In genomic region chr11:67311556-67312082, GRCh38 we compare ENCODE assay signal across 12 cellular contexts. TPM values are rescaled to one million over a fixed set of nuclear protein-coding genes. Genes with fewer than 3 reads are reported as not detected.
DNase-seq lines count a peak whose midpoint lies in the region; ATAC-seq, FAIRE-seq and TF ChIP-seq lines count a peak whose summit lies in the region.
"Had no signal": no experiment of that assay in that cellular context is flagged by ENCODE, and none has a peak within 500 bp of the region (broad histone marks: within the 10 kb centered on the region; RNA-seq: fewer than 3 reads in every experiment).

No MANE protein-coding gene starts in this region.

- no peak for TF ChIP-seq RAD21 in A549 (conservative IDR thresholded peaks at IDR 0.05 in 1 of 2, IDR thresholded peaks at IDR 0.05 in 1 of 2)
- no peak for TF ChIP-seq RAD21 in HCT116 (IDR thresholded peaks at IDR 0.05; ENCODE audit: low read depth)
- no peak for TF ChIP-seq RAD21 in K562 (CRISPR knock-in tag; conservative IDR thresholded peaks at IDR 0.05 in 1 of 2, IDR thresholded peaks at IDR 0.05 in 1 of 2)

- peaks cover 8% of the 10 kb centered on the region; the same call in 2 of the 3 replicates for H3K4me1 ChIP-seq in A549
- peaks cover 10 to 25% of the 10 kb centered on the region in 2 experiments; a peak in 3 of 4 replicates for H3K4me1 ChIP-seq in HCT116 (ENCODE audit: control insufficient read depth in 1 of 2, insufficient read depth in 2 of 2, low read length in 2 of 2)
- H3K4me1 ChIP-seq in K562 (replicated peaks in 1 of 2; ENCODE audit: control insufficient read depth in 2 of 2, insufficient read depth in 2 of 2, low read length in 2 of 2), result peaks cover 37 to 62% of the 10 kb centered on the region in 2 experiments
- H3K4me1 ChIP-seq in left ventricle myocardium inferior, result peaks cover 3% of the 10 kb centered on the region

- H2AFZ ChIP-seq in HCT116 (ENCODE audit: low read depth, low read length, poor library complexity, severe bottlenecking) (no peak overlapping the region), K562 (ENCODE audit: low read depth, low read length) (peak overlapping the region; percentile 58)

- TF ChIP-seq EP300 in A549 (IDR thresholded peaks at IDR 0.05), result no peak
- TF ChIP-seq EP300 in K562 (IDR thresholded peaks at IDR 0.05; ENCODE audit: low read length), result no peak

- in situ Hi-C loops in K562 (cut with MboI), result loop anchor here (5.0 kb wide), 1 partner anchor 34 kb away; no protein-coding TSS in a partner anchor

- H3K36me3 ChIP-seq in HCT116 (ENCODE audit: control insufficient read depth in 1 of 2, insufficient read depth in 2 of 2, low read length in 2 of 2), result peaks cover 0 to 9% of the 10 kb centered on the region in 2 experiments; a peak in 3 of 4 replicates
- H3K36me3 ChIP-seq in K562 (ENCODE audit: control insufficient read depth, insufficient read depth, low read length), result no peaks in the 10 kb centered on the region
- peaks cover 15% of the 10 kb centered on the region for H3K36me3 ChIP-seq in left ventricle myocardium inferior

- TF ChIP-seq POLR2A in A549 (IDR thresholded peaks at IDR 0.05; ENCODE audit: low read length), result no peak
- TF ChIP-seq POLR2A in HCT116 (IDR thresholded peaks at IDR 0.05; ENCODE audit: borderline replicate concordance, extremely low read depth, insufficient read depth, insufficient read length), result no peak
- no peak for TF ChIP-seq POLR2A in K562 (conservative IDR thresholded peaks at IDR 0.05)

- H3K4me3 ChIP-seq in A549, result no peak overlapping the region
- H3K4me3 ChIP-seq in HCT116 (replicated peaks in 1 of 2; ENCODE audit: low read depth in 1 of 2, low read length in 2 of 2), result no peak overlapping the region
- no peak overlapping the region for H3K4me3 ChIP-seq in K562
- no peak overlapping the region for H3K4me3 ChIP-seq in left ventricle myocardium inferior

- ATAC-seq in A549 (peak; percentile 56 to 66; a peak in 5 of 6 replicates), HCT116 (no peak), K562 (peak; percentile 43), Right ventricle myocardium superior (ENCODE audit: poor library complexity) (no peak), GM21423 (IDR thresholded peaks at IDR 0.05; ENCODE audit: unreplicated experiment) (no peak)

- H3K9ac ChIP-seq in HCT116 (ENCODE audit: low read length) (no peak overlapping the region), K562 (ENCODE audit: insufficient read depth in 1 of 2, low read depth in 2 of 2, low read length in 2 of 2) (peak overlapping the region in 1 of 2 experiments; percentile 83; a peak in 2 of 4 replicates)

- H3K27ac ChIP-seq in A549 (no peak overlapping the region), HCT116 (ENCODE audit: low read depth, low read length) (no peak overlapping the region), K562 (ENCODE audit: extremely low read depth, low read depth, low read length) (peak overlapping the region; percentile 67), left ventricle myocardium inferior (replicated peaks) (no peak overlapping the region)

- POLR2A ChIA-PET in A549 (lab: Yijun Ruan, JAX), result interaction anchor here (1.2 to 1.3 kb wide), 2 partner anchors 8 to 23 kb away, joined by 3 read pairs; partner anchors contain the start of genes ANKRD13D and SSH3
- POLR2A ChIA-PET in HCT116 (lab: Charles Lee), result no interaction called here
- POLR2A ChIA-PET in K562 (lab: Yijun Ruan, JAX), result interaction anchor here (1.0 to 1.7 kb wide), 3 partner anchors 11 to 41 kb away, joined by 3 to 7 read pairs (median 3); partner anchors contain the start of gene ANKRD13D

- no peaks in the 10 kb centered on the region for H4K20me1 ChIP-seq in HCT116 (ENCODE audit: insufficient read depth)
- H4K20me1 ChIP-seq in K562 (replicated peaks; ENCODE audit: control insufficient read depth, insufficient read depth, low read length), result no peaks in the 10 kb centered on the region

- CTCF ChIA-PET in A549 (lab: Yijun Ruan, JAX), result interaction anchor here (1.5 to 12.3 kb wide), 5 partner anchors 10 to 71 kb away, joined by 4 to 178 read pairs (median 8); partner anchors contain the start of gene ANKRD13D
- CTCF ChIA-PET in HCT116 (lab: Charles Lee), result no interaction called here
- CTCF ChIA-PET in K562 (lab: Yijun Ruan, JAX; ENCODE audit: low intra/inter-chr PET ratio), result no interaction called here

- intact Hi-C loops in HCT116 (cut with micrococcal nuclease) (no loop called here), K562 (cut with micrococcal nuclease) (loop anchor here (1.0 kb wide), 1 partner anchor 34 kb away; no protein-coding TSS in a partner anchor), left ventricle myocardium inferior (cut with micrococcal nuclease) (no loop called here), Right ventricle myocardium superior (cut with DNase I) (no loop called here)

- 88% methylated on average over 13 of the region's 15 CpGs for WGBS in A549 (ENCODE audit: missing lambda C conversion rate)
- WGBS in K562 (ENCODE audit: insufficient coverage, low coverage, missing lambda C conversion rate), result 58% methylated on average over 12 of the region's 15 CpGs

- no peaks in the 10 kb centered on the region for H3K27me3 ChIP-seq in HCT116 (ENCODE audit: insufficient read depth, low read length)
- H3K27me3 ChIP-seq in K562 (ENCODE audit: control insufficient read depth in 2 of 2, insufficient read depth in 2 of 2, low read length in 2 of 2), result no peaks in the 10 kb centered on the region
- H3K27me3 ChIP-seq in left ventricle myocardium inferior (ENCODE audit: low read depth), result no peaks in the 10 kb centered on the region

- TF ChIP-seq CTCF in A549 (IDR thresholded peaks at IDR 0.05), result no peak
- 0 out of 6 replicates have a peak, but pooled peaks of 2 of the 3 experiments have one; percentile 12 to 15 for TF ChIP-seq CTCF in HCT116 (IDR thresholded peaks at IDR 0.05 in 2 of 3, conservative IDR thresholded peaks at IDR 0.05 in 1 of 3; ENCODE audit: borderline replicate concordance in 1 of 3, insufficient read depth in 1 of 3, low read depth in 2 of 3, low read length in 2 of 3)
- TF ChIP-seq CTCF in K562 (IDR thresholded peaks at IDR 0.05 in 2 of 3, conservative IDR thresholded peaks at IDR 0.05 in 1 of 3; ENCODE audit: insufficient read depth in 2 of 3, low read depth in 1 of 3, low read length in 3 of 3), result no peak
- no peak for TF ChIP-seq CTCF in left ventricle myocardium inferior (IDR thresholded peaks at IDR 0.05; ENCODE audit: borderline replicate concordance)

- FAIRE-seq in A549 (lab: Jason Lieb, UNC) (no peak), K562 (lab: Jason Lieb, UNC) (no peak)
- FAIRE-seq: TTC549 had no signal

- no peaks in the 10 kb centered on the region for H3K9me1 ChIP-seq in K562 (ENCODE audit: control insufficient read depth, insufficient read depth, low read length)

- H3K4me2 ChIP-seq in A549, result no peak overlapping the region
- H3K4me2 ChIP-seq in HCT116 (ENCODE audit: low read length), result no peak overlapping the region
- peak overlapping the region; percentile 76 for H3K4me2 ChIP-seq in K562 (ENCODE audit: insufficient read depth, low read length)

- DNase-seq in A549 (ENCODE audit: low read depth in 1 of 2, low spot score in 1 of 2) (no peak), HCT116 (ENCODE audit: low read depth, low spot score) (no peak), K562 (ENCODE audit: extremely low read depth in 1 of 4, low spot score in 3 of 4) (peak in 3 of 4 experiments; percentile 48 to 54 (median 50)), mesenteric fat pad (ENCODE audit: low spot score) (peak; percentile 69), left ventricle myocardium inferior (no peak), foreskin melanocyte (no peak), Right ventricle myocardium superior (no peak)
- DNase-seq: hypothalamus; stimulated activated CD4-positive, alpha-beta T cell treated with anti-CD3 and anti-CD28 coated beads, Interleukin-2, amount 100 ng/mL, for 48 hours; stimulated activated naive CD4-positive, alpha-beta T cell treated with Interleukin-2 at 50 U/mL for 16 hours had no signal

- H3K9me3 ChIP-seq in A549, result no peaks in the 10 kb centered on the region
- H3K9me3 ChIP-seq in HCT116 (ENCODE audit: control insufficient read depth in 1 of 2, insufficient read depth in 1 of 2, low read depth in 1 of 2, low read length in 2 of 2), result no peaks in the 10 kb centered on the region
- no peaks in the 10 kb centered on the region for H3K9me3 ChIP-seq in K562 (replicated peaks; ENCODE audit: control insufficient read depth, insufficient read depth, low read depth, low read length)
- no peaks in the 10 kb centered on the region for H3K9me3 ChIP-seq in left ventricle myocardium inferior (replicated peaks)

- RAD21 ChIA-PET in HCT116 (lab: Charles Lee; ENCODE audit: low non-redundant PET in 1 of 2, low total read pairs in 2 of 2, uncharacterized antibody in 2 of 2, unreplicated experiment in 2 of 2), result no interaction called here

- H3K79me2 ChIP-seq in HCT116 (ENCODE audit: insufficient read depth, low read length) (no peaks in the 10 kb centered on the region), K562 (ENCODE audit: control insufficient read depth, insufficient read depth, low read length) (no peaks in the 10 kb centered on the region)

- H3K9me2 ChIP-seq in HCT116 (ENCODE audit: insufficient read depth), result no peaks in the 10 kb centered on the region

- BruUV-seq in HCT116 (replicated peaks; lab: Mats Ljungman, UMichigan), result no TSS peak
- no TSS peak for BruUV-seq in K562 (replicated peaks; lab: Mats Ljungman, UMichigan)

RNA-seq across cellular contexts. Expression of gene SSH3, which starts 8.3 kb away (rescaled TPM):
- polyA plus RNA-seq in A549 (2011; rRNA removed) (13.7 and 13.9 TPM in 2 replicates), A549 (2017; fragmentation: RNase III; extraction: RNeasy Plus Mini Kit Qiagen cat#74134 plus additional on column Dnase treatment) (18.6 to 24.1 TPM (median 23.8 TPM) in 3 replicates), K562 (2011; rRNA removed) (0.07 and 0.88 TPM in 2 replicates), K562 (2014; fragmentation: Illumina TruSeq; extraction: Trizol) (0.19 and 0.24 TPM in 2 replicates), K562 (2014; fragmentation: Nextera tagmentation; extraction: Ambion mirVana) (not detected), K562 (2014; rRNA removed) (0.24 and 0.90 TPM in 2 replicates)
- polyA plus RNA-seq in A549 (2012; cell fraction: cytosol; rRNA removed), result 16.4 and 20.2 TPM in 2 replicates
- polyA plus RNA-seq in A549 (2012; cell fraction: nucleus; rRNA removed), result 66.0 and 81.7 TPM in 2 replicates
- polyA minus RNA-seq in A549 (2011; rRNA and poly(A)+ RNA removed), result 11.2 TPM in 2 replicates
- total RNA-seq in HCT116 (2021; ENCODE audit: unreplicated experiment) (57.8 TPM), K562 (2014; rRNA removed) (0.12 and 0.27 TPM in 2 replicates), K562 (2014; rRNA removed; fragmentation: Illumina TruSeq; extraction: Trizol) (not detected in 2 replicates), K562 (2015; rRNA removed; fragmentation: Illumina TruSeq; extraction: Trizol) (0.14 and 0.68 TPM in 2 replicates), K562 (2021) (1.0 and 1.5 TPM in 2 replicates), mesenteric fat pad (19.9 TPM), left ventricle myocardium inferior (14.9 TPM), Right ventricle myocardium superior (12.1 TPM)
- polyA plus RNA-seq in HCT116 (2012), result 49.4 and 55.1 TPM in 2 replicates
- 1.5 and 6.8 TPM in 2 replicates for total RNA-seq in K562 (2011; cell fraction: chromatin; rRNA removed; ENCODE audit: low replicate concordance)
- 2.8 and 3.3 TPM in 2 replicates for total RNA-seq in K562 (2011; cell fraction: nucleolus; rRNA removed)
- total RNA-seq in K562 (2011; cell fraction: nucleoplasm; rRNA removed), result 0.92 and 1.3 TPM in 2 replicates
- 0.12 and 0.39 TPM in 2 replicates for polyA plus RNA-seq in K562 (2011; cell fraction: cytosol; rRNA removed)
- polyA plus RNA-seq in K562 (2011; cell fraction: nucleus; rRNA removed), result 1.3 and 3.4 TPM in 2 replicates
- 1.3 and 1.4 TPM in 2 replicates for polyA plus RNA-seq in K562 (2012)
- polyA minus RNA-seq in K562 (2011; rRNA and poly(A)+ RNA removed), result 0.09 TPM in 1 of 2 replicates, not detected in the other
- 0.48 TPM in 1 of 2 replicates, not detected in the other for polyA minus RNA-seq in K562 (2011; cell fraction: cytosol; rRNA and poly(A)+ RNA removed)
- 0.89 and 1.5 TPM in 2 replicates for polyA minus RNA-seq in K562 (2011; cell fraction: nucleus; rRNA and poly(A)+ RNA removed)

RNA-seq across cellular contexts. Expression of gene ANKRD13D, which starts 22.5 kb away (rescaled TPM):
- 15.4 and 17.0 TPM in 2 replicates for polyA plus RNA-seq in A549 (2011; rRNA removed)
- polyA plus RNA-seq in A549 (2012; cell fraction: cytosol; rRNA removed), result 43.0 and 51.7 TPM in 2 replicates
- 143 and 169 TPM in 2 replicates for polyA plus RNA-seq in A549 (2012; cell fraction: nucleus; rRNA removed)
- 22.5 to 24.5 TPM (median 24.2 TPM) in 3 replicates for polyA plus RNA-seq in A549 (2017; fragmentation: RNase III; extraction: RNeasy Plus Mini Kit Qiagen cat#74134 plus additional on column Dnase treatment)
- polyA minus RNA-seq in A549 (2011; rRNA and poly(A)+ RNA removed), result 20.3 and 34.1 TPM in 2 replicates
- total RNA-seq in HCT116 (2021; ENCODE audit: unreplicated experiment), result 61.1 TPM
- polyA plus RNA-seq in HCT116 (2012), result 31.8 and 36.8 TPM in 2 replicates
- total RNA-seq in K562 (2011; cell fraction: chromatin; rRNA removed; ENCODE audit: low replicate concordance), result 105 and 289 TPM in 2 replicates
- total RNA-seq in K562 (2011; cell fraction: nucleolus; rRNA removed), result 185 and 212 TPM in 2 replicates
- 120 and 126 TPM in 2 replicates for total RNA-seq in K562 (2011; cell fraction: nucleoplasm; rRNA removed)
- 28.6 and 30.5 TPM in 2 replicates for total RNA-seq in K562 (2014; rRNA removed)
- total RNA-seq in K562 (2014; rRNA removed; fragmentation: Illumina TruSeq; extraction: Trizol), result 5.3 and 7.9 TPM in 2 replicates
- total RNA-seq in K562 (2015; rRNA removed; fragmentation: Illumina TruSeq; extraction: Trizol), result 19.6 and 25.1 TPM in 2 replicates
- 37.3 and 40.9 TPM in 2 replicates for total RNA-seq in K562 (2021)
- 22.4 and 36.6 TPM in 2 replicates for polyA plus RNA-seq in K562 (2011; rRNA removed)
- polyA plus RNA-seq in K562 (2011; cell fraction: cytosol; rRNA removed), result 28.9 and 46.9 TPM in 2 replicates
- polyA plus RNA-seq in K562 (2011; cell fraction: nucleus; rRNA removed), result 147 and 217 TPM in 2 replicates
- polyA plus RNA-seq in K562 (2012), result 22.5 and 55.8 TPM in 2 replicates
- polyA plus RNA-seq in K562 (2014; fragmentation: Illumina TruSeq; extraction: Trizol), result 15.8 and 20.8 TPM in 2 replicates
- polyA plus RNA-seq in K562 (2014; fragmentation: Nextera tagmentation; extraction: Ambion mirVana), result 1 to 10 TPM in 1 of 2 experiments, under 1 TPM in 1; 0.94 to 1.9 TPM
- polyA plus RNA-seq in K562 (2014; rRNA removed), result 38.8 and 40.8 TPM in 2 replicates
- 9.5 and 12.1 TPM in 2 replicates for polyA minus RNA-seq in K562 (2011; rRNA and poly(A)+ RNA removed)
- polyA minus RNA-seq in K562 (2011; cell fraction: cytosol; rRNA and poly(A)+ RNA removed), result 10.6 and 13.5 TPM in 2 replicates
- polyA minus RNA-seq in K562 (2011; cell fraction: nucleus; rRNA and poly(A)+ RNA removed), result 54.4 and 59.6 TPM in 2 replicates
- 42.5 TPM for total RNA-seq in mesenteric fat pad
- total RNA-seq in left ventricle myocardium inferior, result 11.8 TPM
- 11.6 TPM for total RNA-seq in Right ventricle myocardium superior

RNA-seq across cellular contexts. Expression of gene POLD4, which starts 41.7 kb away (rescaled TPM):
- polyA plus RNA-seq in A549 (2011; rRNA removed) (140 and 157 TPM in 2 replicates), A549 (2017; fragmentation: RNase III; extraction: RNeasy Plus Mini Kit Qiagen cat#74134 plus additional on column Dnase treatment) (131 to 159 TPM (median 148 TPM) in 3 replicates), K562 (2011; rRNA removed) (39.4 and 42.2 TPM in 2 replicates), K562 (2014; fragmentation: Illumina TruSeq; extraction: Trizol) (10.6 and 25.7 TPM in 2 replicates), K562 (2014; fragmentation: Nextera tagmentation; extraction: Ambion mirVana) (1 to 10 TPM; 5.8 to 6.1 TPM), K562 (2014; rRNA removed) (64.5 and 69.7 TPM in 2 replicates)
- polyA plus RNA-seq in A549 (2012; cell fraction: cytosol; rRNA removed), result 213 and 248 TPM in 2 replicates
- polyA plus RNA-seq in A549 (2012; cell fraction: nucleus; rRNA removed), result 283 and 303 TPM in 2 replicates
- 45.2 and 61.1 TPM in 2 replicates for polyA minus RNA-seq in A549 (2011; rRNA and poly(A)+ RNA removed)
- total RNA-seq in HCT116 (2021; ENCODE audit: unreplicated experiment) (44.2 TPM), K562 (2014; rRNA removed) (53.6 and 56.2 TPM in 2 replicates), K562 (2014; rRNA removed; fragmentation: Illumina TruSeq; extraction: Trizol) (8.3 and 9.9 TPM in 2 replicates), K562 (2015; rRNA removed; fragmentation: Illumina TruSeq; extraction: Trizol) (18.3 and 18.7 TPM in 2 replicates), K562 (2021) (32.7 and 42.1 TPM in 2 replicates), mesenteric fat pad (72.9 TPM), left ventricle myocardium inferior (47.0 TPM), Right ventricle myocardium superior (39.9 TPM)
- 101 and 113 TPM in 2 replicates for polyA plus RNA-seq in HCT116 (2012)
- total RNA-seq in K562 (2011; cell fraction: chromatin; rRNA removed; ENCODE audit: low replicate concordance), result 26.2 and 67.4 TPM in 2 replicates
- 64.6 and 81.5 TPM in 2 replicates for total RNA-seq in K562 (2011; cell fraction: nucleolus; rRNA removed)
- 46.1 and 55.9 TPM in 2 replicates for total RNA-seq in K562 (2011; cell fraction: nucleoplasm; rRNA removed)
- 73.0 and 175 TPM in 2 replicates for polyA plus RNA-seq in K562 (2011; cell fraction: cytosol; rRNA removed)
- 55.9 and 110 TPM in 2 replicates for polyA plus RNA-seq in K562 (2011; cell fraction: nucleus; rRNA removed)
- polyA plus RNA-seq in K562 (2012), result 66.3 and 137 TPM in 2 replicates
- polyA minus RNA-seq in K562 (2011; rRNA and poly(A)+ RNA removed), result 6.7 and 10.2 TPM in 2 replicates
- polyA minus RNA-seq in K562 (2011; cell fraction: cytosol; rRNA and poly(A)+ RNA removed), result 21.3 and 21.8 TPM in 2 replicates
- polyA minus RNA-seq in K562 (2011; cell fraction: nucleus; rRNA and poly(A)+ RNA removed), result 27.2 and 29.6 TPM in 2 replicates

RNA-seq across cellular contexts. Expression of gene GRK2, which starts 45.3 kb away (rescaled TPM):
- polyA plus RNA-seq in A549 (2011; rRNA removed) (20.1 and 20.5 TPM in 2 replicates), A549 (2017; fragmentation: RNase III; extraction: RNeasy Plus Mini Kit Qiagen cat#74134 plus additional on column Dnase treatment) (27.0 to 29.7 TPM (median 29.5 TPM) in 3 replicates), K562 (2011; rRNA removed) (63.4 and 98.5 TPM in 2 replicates), K562 (2014; fragmentation: Illumina TruSeq; extraction: Trizol) (56.5 and 65.3 TPM in 2 replicates), K562 (2014; fragmentation: Nextera tagmentation; extraction: Ambion mirVana) (under 1 TPM; 0.24 to 0.82 TPM), K562 (2014; rRNA removed) (95.8 and 96.0 TPM in 2 replicates)
- 45.9 and 64.0 TPM in 2 replicates for polyA plus RNA-seq in A549 (2012; cell fraction: cytosol; rRNA removed)
- polyA plus RNA-seq in A549 (2012; cell fraction: nucleus; rRNA removed), result 135 and 175 TPM in 2 replicates
- polyA minus RNA-seq in A549 (2011; rRNA and poly(A)+ RNA removed), result 64.2 and 65.8 TPM in 2 replicates
- total RNA-seq in HCT116 (2021; ENCODE audit: unreplicated experiment) (83.0 TPM), K562 (2014; rRNA removed) (83.1 and 97.8 TPM in 2 replicates), K562 (2014; rRNA removed; fragmentation: Illumina TruSeq; extraction: Trizol) (27.8 and 41.7 TPM in 2 replicates), K562 (2015; rRNA removed; fragmentation: Illumina TruSeq; extraction: Trizol) (40.6 and 42.2 TPM in 2 replicates), K562 (2021) (93.3 and 95.3 TPM in 2 replicates), mesenteric fat pad (60.2 TPM), left ventricle myocardium inferior (53.8 TPM), Right ventricle myocardium superior (53.4 TPM)
- 94.4 and 117 TPM in 2 replicates for polyA plus RNA-seq in HCT116 (2012)
- 64.7 and 214 TPM in 2 replicates for total RNA-seq in K562 (2011; cell fraction: chromatin; rRNA removed; ENCODE audit: low replicate concordance)
- total RNA-seq in K562 (2011; cell fraction: nucleolus; rRNA removed), result 185 and 206 TPM in 2 replicates
- 62.7 and 78.2 TPM in 2 replicates for total RNA-seq in K562 (2011; cell fraction: nucleoplasm; rRNA removed)
- polyA plus RNA-seq in K562 (2011; cell fraction: cytosol; rRNA removed), result 70.8 and 122 TPM in 2 replicates
- 259 and 262 TPM in 2 replicates for polyA plus RNA-seq in K562 (2011; cell fraction: nucleus; rRNA removed)
- 87.6 and 130 TPM in 2 replicates for polyA plus RNA-seq in K562 (2012)
- 36.9 and 61.5 TPM in 2 replicates for polyA minus RNA-seq in K562 (2011; rRNA and poly(A)+ RNA removed)
- 89.3 and 92.9 TPM in 2 replicates for polyA minus RNA-seq in K562 (2011; cell fraction: cytosol; rRNA and poly(A)+ RNA removed)
- polyA minus RNA-seq in K562 (2011; cell fraction: nucleus; rRNA and poly(A)+ RNA removed), result 57.5 and 75.9 TPM in 2 replicates

Comparison
In these comparisons a context has a peak if more than half of its experiments do, and no peak if none do; other contexts are left out.
1. ATAC-seq: peak in A549 (2 of 2) and K562 (single experiment); none in HCT116 (single experiment), Right ventricle myocardium superior (single experiment) and GM21423 (single experiment).
2. DNase-seq: peak in K562 (3 of 4) and mesenteric fat pad (single experiment); none in A549 (0 of 2), HCT116 (single experiment), left ventricle myocardium inferior (single experiment), foreskin melanocyte (single experiment) and Right ventricle myocardium superior (single experiment).
3. CTCF ChIP-seq: peak in HCT116 (2 of 3); none in A549 (single experiment), K562 (0 of 3) and left ventricle myocardium inferior (single experiment).
4. Of the 35 proteins assayed by ChIP-seq in both K562 and A549: peak only in K562: MAX; only in A549: none; in both: none; in neither: 34.